Comparison of ENCODE assay signal across 9 cellular contexts in genomic region chr16:20851601-20852000, GRCh38. TPM values are rescaled to one million over a fixed set of nuclear protein-coding genes. Genes with fewer than 3 reads are reported as not detected.
DNase-seq lines count a peak whose midpoint lies in the region; ATAC-seq, FAIRE-seq and TF ChIP-seq lines count a peak whose summit lies in the region.
"Had no signal": no experiment of that assay in that cellular context is flagged by ENCODE, and none has a peak within 500 bp of the region (broad histone marks: within the 10 kb centered on the region; RNA-seq: fewer than 3 reads in every experiment).

No MANE protein-coding gene starts in this region.

- H3K27ac Mint-ChIP-seq in stimulated activated naive B cell treated with anti-CD40 and anti-IgM and Interleukin-4, amounts not matched to agents 10 μg/mL and 1 μg/mL and 100 μg/mL, for 72 hours = no peak overlapping the region
- H3K27ac Mint-ChIP-seq: activated CD4-positive, alpha-beta memory T cell treated with anti-CD3 and anti-CD28 coated beads, Interleukin-2, amount 10 ng/mL, durations not matched to agents 7 days and 5 days had no signal

- TF ChIP-seq CTCF in brain microvascular endothelial cell (IDR thresholded peaks at IDR 0.05; ENCODE audit: low read depth, low read length, missing control alignments) (no peak), kidney (IDR thresholded peaks at IDR 0.05; ENCODE audit: borderline replicate concordance, extremely low read depth, insufficient read depth) (no peak)

- H3K9me3 Mint-ChIP-seq in stimulated activated naive B cell treated with anti-CD40 and anti-IgM and Interleukin-4, amounts not matched to agents 10 μg/mL and 1 μg/mL and 100 μg/mL, for 72 hours = no peaks in the 10 kb centered on the region
- H3K9me3 Mint-ChIP-seq: activated CD4-positive, alpha-beta memory T cell treated with anti-CD3 and anti-CD28 coated beads, Interleukin-2, amount 10 ng/mL, durations not matched to agents 7 days and 5 days had no signal

- no peak for ATAC-seq in stimulated activated naive B cell treated with anti-CD40 and anti-IgM and Interleukin-4, amounts not matched to agents 10 μg/mL and 1 μg/mL and 100 μg/mL, for 72 hours (replicated peaks)
- ATAC-seq in GM21515 (IDR thresholded peaks at IDR 0.05; ENCODE audit: unreplicated experiment) (no peak), GM21723 (IDR thresholded peaks at IDR 0.05; ENCODE audit: unreplicated experiment) (no peak)

- H3K4me1 ChIP-seq in kidney (ENCODE audit: control insufficient read depth in 1 of 2, insufficient read depth in 1 of 2, low read depth in 1 of 2, low read length in 2 of 2) = peaks cover 9 to 14% of the 10 kb centered on the region in 2 donors
- no peaks in the 10 kb centered on the region for H3K4me1 ChIP-seq in small intestine (ENCODE audit: control insufficient read depth in 2 of 2, insufficient read depth in 1 of 2, low read depth in 1 of 2, low read length in 1 of 2)

- H3K9ac ChIP-seq in kidney (ENCODE audit: low read length in 2 of 2) = no peak overlapping the region

- H3K4me3 Mint-ChIP-seq in stimulated activated naive B cell treated with anti-CD40 and anti-IgM and Interleukin-4, amounts not matched to agents 10 μg/mL and 1 μg/mL and 100 μg/mL, for 72 hours = no peak overlapping the region
- H3K4me3 Mint-ChIP-seq: activated CD4-positive, alpha-beta memory T cell treated with anti-CD3 and anti-CD28 coated beads, Interleukin-2, amount 10 ng/mL, durations not matched to agents 7 days and 5 days had no signal

- FAIRE-seq in kidney (lab: Jason Lieb, UNC) (no peak), small intestine (lab: Jason Lieb, UNC) (no peak)

- H3K9me3 ChIP-seq in kidney (ENCODE audit: control insufficient read depth in 1 of 2, low read length in 2 of 2) (no peaks in the 10 kb centered on the region), small intestine (ENCODE audit: control insufficient read depth, low read depth) (no peaks in the 10 kb centered on the region)

- H3K27me3 ChIP-seq in brain microvascular endothelial cell (replicated peaks) (no peaks in the 10 kb centered on the region), small intestine (ENCODE audit: control insufficient read depth in 2 of 2, insufficient read depth in 2 of 2, low read length in 2 of 2) (no peaks in the 10 kb centered on the region)

- H3K36me3 Mint-ChIP-seq in stimulated activated naive B cell treated with anti-CD40 and anti-IgM and Interleukin-4, amounts not matched to agents 10 μg/mL and 1 μg/mL and 100 μg/mL, for 72 hours = peaks cover 6 to 9% of the 10 kb centered on the region in 2 donors

- H3K27ac ChIP-seq in brain microvascular endothelial cell (peak overlapping the region; percentile 33), kidney (ENCODE audit: low read depth in 2 of 2, low read length in 2 of 2) (no peak overlapping the region), small intestine (ENCODE audit: low read depth in 1 of 2, low read length in 1 of 2) (no peak overlapping the region)

- intact Hi-C loops in kidney (cut with DNase I) = no loop called here

- H3K4me3 ChIP-seq in brain microvascular endothelial cell (ENCODE audit: low read depth, low read length) (no peak overlapping the region), kidney (ENCODE audit: low read length in 2 of 2) (no peak overlapping the region), small intestine (ENCODE audit: low read depth in 1 of 2, low read length in 2 of 2) (no peak overlapping the region)

- in situ Hi-C loops in brain microvascular endothelial cell (cut with HindIII; ENCODE audit: low pct_ligation_motif_present, low sequenced_read_pairs) = no loop called here

- no peaks in the 10 kb centered on the region for H3K27me3 Mint-ChIP-seq in stimulated activated naive B cell treated with anti-CD40 and anti-IgM and Interleukin-4, amounts not matched to agents 10 μg/mL and 1 μg/mL and 100 μg/mL, for 72 hours
- H3K27me3 Mint-ChIP-seq: activated CD4-positive, alpha-beta memory T cell treated with anti-CD3 and anti-CD28 coated beads, Interleukin-2, amount 10 ng/mL, durations not matched to agents 7 days and 5 days had no signal

- DNase-seq in HCEC 1CT (peak; percentile 90), brain microvascular endothelial cell (peak; percentile 74), kidney (peak; percentile 87), small intestine (peak; percentile 63), cerebellar nuclear complex (lab: John Stamatoyannopoulos, UW) (no peak)
- DNase-seq in stimulated activated naive B cell treated with anti-CD40 and anti-IgM and Interleukin-4, amounts not matched to agents 10 μg/mL and 1 μg/mL and 100 μg/mL, for 72 hours = no peak
- DNase-seq: activated CD4-positive, alpha-beta memory T cell treated with anti-CD3 and anti-CD28 coated beads, Interleukin-2, amount 10 ng/mL, durations not matched to agents 7 days and 5 days had no signal

- WGBS in small intestine, 3 donors = 24 to 45% (median 41%) methylated on average over 2 of the region's 2 CpGs

- peaks cover 0 to 6% of the 10 kb centered on the region in 2 donors for H3K4me1 Mint-ChIP-seq in stimulated activated naive B cell treated with anti-CD40 and anti-IgM and Interleukin-4, amounts not matched to agents 10 μg/mL and 1 μg/mL and 100 μg/mL, for 72 hours

- peaks cover 13% of the 10 kb centered on the region for H3K36me3 ChIP-seq in brain microvascular endothelial cell (replicated peaks)
- peaks cover 0 to 4% of the 10 kb centered on the region in 2 donors for H3K36me3 ChIP-seq in kidney (ENCODE audit: control insufficient read depth in 1 of 2, insufficient read depth in 2 of 2, low read length in 2 of 2)
- H3K36me3 ChIP-seq in small intestine (ENCODE audit: control insufficient read depth in 2 of 2, insufficient read depth in 2 of 2, low read length in 2 of 2) = peaks cover 0 to 4% of the 10 kb centered on the region in 2 donors

RNA-seq across cellular contexts. Expression of gene REXO5, which starts 45.3 kb away (rescaled TPM):
- 2.1 TPM for total RNA-seq in kidney
- polyA plus RNA-seq in kidney (ENCODE audit: insufficient read depth, low read depth, low replicate concordance) = 1.6 TPM
- 1 to 10 TPM in 2 of 3 donors, under 1 TPM in 1; 0.54 to 3.8 (median 2.7) TPM for polyA plus RNA-seq in small intestine

RNA-seq across cellular contexts. Expression of gene ERI2, which starts 45.3 kb away (rescaled TPM):
- 14.3 TPM for total RNA-seq in kidney
- polyA plus RNA-seq in kidney (ENCODE audit: insufficient read depth, low read depth, low replicate concordance) (7.1 TPM), small intestine (10 to 100 TPM in 2 of 3 donors, 1 to 10 TPM in 1; 10.0 to 17.2 (median 17.2) TPM)

RNA-seq across cellular contexts. Expression of gene DCUN1D3, which starts 48.6 kb away (rescaled TPM):
- total RNA-seq in kidney = 16.3 TPM
- polyA plus RNA-seq in kidney (ENCODE audit: insufficient read depth, low read depth, low replicate concordance) = 3.5 TPM
- polyA plus RNA-seq in small intestine = 1 to 10 TPM; 1.6 to 4.8 (median 2.7) TPM

RNA-seq across cellular contexts. Expression of gene LYRM1, which starts 49.0 kb away (rescaled TPM):
- total RNA-seq in kidney = 31.7 TPM
- polyA plus RNA-seq in kidney (ENCODE audit: insufficient read depth, low read depth, low replicate concordance) = 61.5 TPM
- polyA plus RNA-seq in small intestine = 10 to 100 TPM; 18.1 to 53.0 (median 37.6) TPM

Comparison
In these comparisons a context has a peak if more than half of its experiments do, and no peak if none do; other contexts are left out.
1. DNase-seq: peak in HCEC 1CT (single experiment), brain microvascular endothelial cell (single experiment), kidney (single experiment) and small intestine (single experiment); none in stimulated activated naive B cell treated with anti-CD40 and anti-IgM and Interleukin-4, amounts not matched to agents 10 μg/mL and 1 μg/mL and 100 μg/mL, for 72 hours (single experiment) and cerebellar nuclear complex (0 of 2).